In genomic region chr2:63249146-63249545, GRCh38 we compare ENCODE assay signal across 29 cellular contexts.
"Had no signal": no experiment of that assay in that cellular context is flagged by ENCODE, and none has a peak within 500 bp of the region (broad histone marks: within the 10 kb centered on the region; RNA-seq: fewer than 3 reads in every experiment).

No MANE protein-coding gene starts in this region.

- H3K27me3 ChIP-seq: ascending aorta, brain microvascular endothelial cell, cardiac muscle cell, MG63, Peyer's patch, SJCRH30 had no signal

- H3K4me1 Mint-ChIP-seq: activated naive CD4-positive, alpha-beta T cell treated with anti-CD3 and anti-CD28 coated beads, Interleukin-2, amount 50 U/mL, for 24 hours had no signal

- H3K4me3 ChIP-seq: ascending aorta, cardiac muscle cell, MG63, Peyer's patch, SJCRH30 had no signal

- DNase-seq: activated CD4-positive, alpha-beta T cell treated with anti-CD3 and anti-CD28 coated beads for 4 hours; activated CD4-positive, alpha-beta T cell treated with anti-CD3 and anti-CD28 coated beads, Interleukin-2, amount 50 U/mL, for 4 hours; activated CD8-positive, alpha-beta memory T cell treated with anti-CD3 and anti-CD28 coated beads, Interleukin-2, amount 50 U/mL, for 48 hours; activated CD8-positive, alpha-beta T cell treated with anti-CD3 and anti-CD28 coated beads, Interleukin-2, amount 10 ng/mL, durations not matched to agents 7 days and 5 days; activated effector memory CD4-positive, alpha-beta T cell treated with Interleukin-2 at 50 U/mL for 16 hours; activated naive CD4-positive, alpha-beta T cell; activated T-cell treated with anti-CD3 and anti-CD28 coated beads, Interleukin-2, amount 50 U/mL, for 1 hour; amniotic stem cell; brain microvascular endothelial cell; KG1; MG63; MV-4-11; NCI-H1092 treated with DMSO at 0.1 percent for 48 hours; NCI-H1417 treated with DMSO at 0.1 percent for 48 hours; NCI-H1694; NCI-H2029; NCI-H345; NCI-H510A; NCI-H526 treated with DMSO at 0.1 percent for 48 hours; Peyer's patch; Right ventricle myocardium superior; SJCRH30 had no signal

- ATAC-seq: activated CD4-positive, CD25-positive, alpha-beta regulatory T cell treated with anti-CD3 and anti-CD28 coated beads, Interleukin-2, amount 50 U/mL, for 24 hours; activated CD8-positive, alpha-beta T cell treated with anti-CD3 and anti-CD28 coated beads, Interleukin-2, amount 10 ng/mL, durations not matched to agents 7 days and 5 days; SK-N-SH treated with all-trans-retinoic acid at 6 μM for 48 hours had no signal

- H3K4me1 ChIP-seq: ascending aorta, Peyer's patch, SJCRH30 had no signal

- H3K36me3 ChIP-seq: ascending aorta, brain microvascular endothelial cell, cardiac muscle cell, MG63, Peyer's patch, SJCRH30 had no signal

- H3K4me3 Mint-ChIP-seq: activated CD8-positive, alpha-beta T cell treated with anti-CD3 and anti-CD28 coated beads, Interleukin-2, amount 10 ng/mL, durations not matched to agents 7 days and 5 days; activated naive CD4-positive, alpha-beta T cell treated with anti-CD3 and anti-CD28 coated beads, Interleukin-2, amount 50 U/mL, for 24 hours; T-helper 1 cell treated with Interleukin-12 subunit alpha and Interleukin-12 subunit beta and Interleukin-4 antibody, amounts not matched to agents 30 μg/mL and 1 μg/mL, for 36 hours had no signal

- H3K27me3 Mint-ChIP-seq: activated naive CD4-positive, alpha-beta T cell treated with anti-CD3 and anti-CD28 coated beads, Interleukin-2, amount 50 U/mL, for 24 hours had no signal

- H3K9me3 ChIP-seq: ascending aorta, MG63, Peyer's patch had no signal

- H3K27ac Mint-ChIP-seq: activated CD8-positive, alpha-beta T cell treated with anti-CD3 and anti-CD28 coated beads, Interleukin-2, amount 10 ng/mL, durations not matched to agents 7 days and 5 days; activated naive CD4-positive, alpha-beta T cell treated with anti-CD3 and anti-CD28 coated beads, Interleukin-2, amount 50 U/mL, for 24 hours; T-helper 1 cell treated with Interleukin-12 subunit alpha and Interleukin-12 subunit beta and Interleukin-4 antibody, amounts not matched to agents 30 μg/mL and 1 μg/mL, for 36 hours had no signal

- H3K27ac ChIP-seq: ascending aorta, brain microvascular endothelial cell, cardiac muscle cell, Peyer's patch, RWPE1, SJCRH30 had no signal
